Comparison of ENCODE assay signal across 8 cellular contexts in the genomic region with DNA sequence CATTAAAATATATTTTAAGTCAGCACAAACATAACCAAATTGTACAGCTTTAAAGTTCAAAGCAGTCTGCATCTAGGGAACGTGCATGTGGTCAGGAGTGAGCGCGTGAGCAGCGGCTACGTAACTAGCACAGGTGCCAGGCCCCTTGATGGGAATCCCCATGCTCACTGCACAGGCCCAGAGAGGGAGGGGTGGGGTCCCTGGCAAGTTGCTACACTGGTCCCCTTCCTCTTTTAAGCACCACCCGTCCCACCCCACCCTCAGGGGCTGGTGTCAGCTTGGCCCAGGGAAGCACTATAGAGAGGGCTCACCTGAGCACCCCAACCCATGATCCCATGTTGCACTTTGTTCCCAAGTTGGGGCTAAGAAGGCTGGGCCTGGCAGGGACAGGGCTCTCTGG. TPM values are rescaled to one million over a fixed set of nuclear protein-coding genes. Genes with fewer than 3 reads are reported as not detected.
A peak's percentile ranks its signal among the peaks of the same experiment; 100 is the strongest.
DNase-seq lines count a peak whose midpoint lies in the region; ATAC-seq, FAIRE-seq and TF ChIP-seq lines count a peak whose summit lies in the region.

No MANE protein-coding gene starts in this region.

- H3K36me3 Mint-ChIP-seq in astrocyte (ENCODE audit: low read depth, unreplicated experiment) = peaks cover 6% of the 10 kb centered on the region

- no peak for DNase-seq in AG04449 (ENCODE audit: low read depth, low spot score)
- no peak for DNase-seq in astrocyte (ENCODE audit: low read depth)
- peak; percentile 57 for DNase-seq in left lobe of liver (ENCODE audit: low spot score)
- peak in 1 of 2 donors; percentile 70 for DNase-seq in tibial artery
- no peak for DNase-seq in NOMO-1 treated with dmso at 0.1 percent for 144 hours (lab: John Stamatoyannopoulos, UW; ENCODE audit: unreplicated experiment)
- no peak for DNase-seq in COLO829 (ENCODE audit: low spot score)

- H3K9ac ChIP-seq in HUES48 (ENCODE audit: low read depth, low read length) (peak overlapping the region; percentile 92), astrocyte (ENCODE audit: low read length) (peak overlapping the region; percentile 99)

- H3K36me3 ChIP-seq in HUES48 (ENCODE audit: control insufficient read depth, insufficient read depth, low read length) (peaks cover 53% of the 10 kb centered on the region), astrocyte (ENCODE audit: insufficient read depth, low read length) (peaks cover 13% of the 10 kb centered on the region), tibial artery (peaks cover 19 to 68% (median 51%) of the 10 kb centered on the region in 3 donors)

- H3K27ac Mint-ChIP-seq in astrocyte (ENCODE audit: unreplicated experiment) = peak overlapping the region; percentile 98

- H3K4me3 ChIP-seq in AG04449 (ENCODE audit: low read depth, low read length) (peak overlapping the region; percentile 65), HUES48 (ENCODE audit: low read depth, low read length) (peak overlapping the region; percentile 96), astrocyte (ENCODE audit: insufficient read depth, low read depth, low read length) (peak overlapping the region; percentile 97), tibial artery (peak overlapping the region; percentile 91 to 97)

- TF ChIP-seq CTCF in AG04449 (IDR thresholded peaks at IDR 0.05; ENCODE audit: insufficient read depth, low read length, missing control alignments) (no peak), astrocyte (IDR thresholded peaks at IDR 0.05; ENCODE audit: insufficient read depth, low read depth, low read length) (no peak), tibial artery (IDR thresholded peaks at IDR 0.05) (no peak)

- H3K79me2 ChIP-seq in astrocyte (ENCODE audit: insufficient read depth, low read length) = peaks cover 33% of the 10 kb centered on the region

- H2AFZ ChIP-seq in astrocyte (ENCODE audit: low read depth, low read length) = peak overlapping the region; percentile 63

- H4K20me1 ChIP-seq in astrocyte (ENCODE audit: insufficient read depth, low read length) = peaks cover 27% of the 10 kb centered on the region

- peak overlapping the region; percentile 86 for H3K4me2 ChIP-seq in astrocyte (ENCODE audit: low read length)

- no peak for ATAC-seq in left lobe of liver
- no peak for ATAC-seq in HG03469 (IDR thresholded peaks at IDR 0.05; ENCODE audit: unreplicated experiment)

- H3K27ac ChIP-seq in HUES48 (ENCODE audit: low read depth, low read length) (peak overlapping the region; percentile 90), astrocyte (ENCODE audit: low read depth, low read length) (peak overlapping the region; percentile 81), tibial artery (peak overlapping the region; percentile 91 to 95)

- H3K4me1 Mint-ChIP-seq in astrocyte (ENCODE audit: low read depth, unreplicated experiment) = peaks cover 7% of the 10 kb centered on the region

- CTCF ChIA-PET in AG04449 (lab: Yijun Ruan, JAX) = interaction anchor here (1.0 kb wide), 1 partner anchor 115 kb away, joined by 6 read pairs; no protein-coding TSS in a partner anchor

- POLR2A ChIA-PET in AG04449 (lab: Yijun Ruan, JAX) = interaction anchor here (1.2 kb wide), 2 partner anchors 9 to 12 kb away, joined by 3 to 5 read pairs; no protein-coding TSS in a partner anchor

- no peaks in the 10 kb centered on the region for H3K9me3 Mint-ChIP-seq in astrocyte (ENCODE audit: unreplicated experiment)

- no peaks in the 10 kb centered on the region for H3K9me3 ChIP-seq in HUES48 (ENCODE audit: control insufficient read depth, insufficient read depth, low read length)
- H3K9me3 ChIP-seq in astrocyte (ENCODE audit: insufficient read depth, low read depth, low read length) = no peaks in the 10 kb centered on the region
- H3K9me3 ChIP-seq in tibial artery = no peaks in the 10 kb centered on the region

- intact Hi-C loops in tibial artery (cut with DNase I; ENCODE audit: low total_unique reads) = loop anchor here (10.0 kb wide), 1 partner anchor 60 kb away; a partner anchor contains a TSS

- H3K4me1 ChIP-seq in HUES48 (ENCODE audit: control insufficient read depth, insufficient read depth, low read length) = peaks cover 4% of the 10 kb centered on the region; the same call in 1 of the 2 replicates
- peaks cover 14% of the 10 kb centered on the region for H3K4me1 ChIP-seq in astrocyte (ENCODE audit: insufficient read depth, low read length)
- peaks cover 0 to 32% (median 26%) of the 10 kb centered on the region in 4 donors for H3K4me1 ChIP-seq in tibial artery

- H3K27me3 Mint-ChIP-seq in astrocyte (ENCODE audit: low read depth, unreplicated experiment) = no peaks in the 10 kb centered on the region

- FAIRE-seq in astrocyte (lab: Jason Lieb, UNC) = no peak

- H3K4me3 Mint-ChIP-seq in astrocyte (ENCODE audit: unreplicated experiment) = peak overlapping the region; percentile 94

- H3K27me3 ChIP-seq in HUES48 (ENCODE audit: control insufficient read depth, insufficient read depth, low read length) (no peaks in the 10 kb centered on the region), astrocyte (ENCODE audit: insufficient read depth, low read length) (no peaks in the 10 kb centered on the region), tibial artery (no peaks in the 10 kb centered on the region)

RNA-seq across cellular contexts. Expression of a gene that starts 0.8 kb away (rescaled TPM):
- 21.4 and 24.6 TPM in 2 replicates for total RNA-seq in astrocyte
- total RNA-seq in left lobe of liver = 38.0 TPM

RNA-seq across cellular contexts. Expression of a gene that starts 5.1 kb away (rescaled TPM):
- total RNA-seq in astrocyte (0.16 TPM in 1 of 2 replicates, not detected in the other), left lobe of liver (not detected)

RNA-seq across cellular contexts. Expression of a gene that starts 35.2 kb away (rescaled TPM):
- total RNA-seq in astrocyte = 40.9 and 49.8 TPM in 2 replicates
- total RNA-seq in left lobe of liver = 59.4 TPM

RNA-seq across cellular contexts. Expression of a gene that starts 35.3 kb away (rescaled TPM):
- total RNA-seq in astrocyte (9.3 and 15.1 TPM in 2 replicates), left lobe of liver (838 TPM)

RNA-seq across cellular contexts. Expression of a gene that starts 50.4 kb away (rescaled TPM):
- 80.8 and 91.2 TPM in 2 replicates for total RNA-seq in astrocyte
- 74.4 TPM for total RNA-seq in left lobe of liver
